1 cellular context compared by ENCODE assay signal in the genomic region with DNA sequence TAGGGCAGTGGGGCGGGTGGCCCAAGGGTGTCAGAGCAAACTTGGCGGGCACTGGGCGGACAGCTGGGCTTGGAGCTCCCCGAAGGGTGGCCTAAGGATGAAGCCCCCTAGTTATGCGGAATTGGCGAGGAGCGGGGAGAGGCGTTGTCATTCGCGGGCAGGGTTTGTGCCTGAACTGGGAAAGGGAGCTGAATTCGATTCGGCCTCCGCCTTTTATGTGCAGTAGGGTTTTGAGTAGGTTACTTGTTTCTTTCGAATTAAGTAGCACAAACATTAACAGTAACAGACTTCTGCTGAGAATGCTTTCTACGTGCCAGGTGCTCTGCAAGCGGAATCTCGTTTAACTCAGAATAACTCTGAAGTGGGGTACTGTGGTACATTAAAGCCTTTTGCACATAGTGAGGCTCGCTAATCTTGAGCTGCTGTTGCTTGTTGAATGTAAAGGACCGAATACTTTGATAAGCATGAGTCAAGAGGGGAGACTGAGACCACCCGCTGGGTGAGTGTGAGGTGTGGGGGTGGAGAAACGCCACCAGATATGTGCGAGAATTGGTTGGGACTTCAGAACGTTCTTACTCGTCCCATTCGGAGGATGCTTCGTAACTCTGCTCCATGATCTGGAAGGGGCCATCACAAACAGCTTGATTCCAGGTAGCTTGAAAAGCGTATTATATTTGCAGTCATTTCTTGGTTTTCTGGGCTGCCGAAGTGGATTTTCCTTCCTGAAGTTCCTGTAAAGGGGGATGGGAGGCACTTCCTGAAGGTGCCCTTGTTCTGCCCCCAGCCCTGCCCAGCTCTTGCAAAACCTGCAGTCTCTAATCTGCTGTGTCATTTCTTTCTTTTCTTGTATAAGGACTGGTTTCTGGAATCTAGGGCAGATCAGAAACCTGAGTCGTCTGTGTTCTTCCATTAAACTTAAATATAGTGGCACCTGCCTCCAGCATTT.
TF ChIP-seq lines count a peak whose summit lies in the region.

No MANE protein-coding gene starts in this region.

TF ChIP-seq in HepG2, 621 proteins besides CTCF, POLR2A, EP300 and RAD21 (continued from another document and continues in another):
- TF ChIP-seq, protein P1, sequence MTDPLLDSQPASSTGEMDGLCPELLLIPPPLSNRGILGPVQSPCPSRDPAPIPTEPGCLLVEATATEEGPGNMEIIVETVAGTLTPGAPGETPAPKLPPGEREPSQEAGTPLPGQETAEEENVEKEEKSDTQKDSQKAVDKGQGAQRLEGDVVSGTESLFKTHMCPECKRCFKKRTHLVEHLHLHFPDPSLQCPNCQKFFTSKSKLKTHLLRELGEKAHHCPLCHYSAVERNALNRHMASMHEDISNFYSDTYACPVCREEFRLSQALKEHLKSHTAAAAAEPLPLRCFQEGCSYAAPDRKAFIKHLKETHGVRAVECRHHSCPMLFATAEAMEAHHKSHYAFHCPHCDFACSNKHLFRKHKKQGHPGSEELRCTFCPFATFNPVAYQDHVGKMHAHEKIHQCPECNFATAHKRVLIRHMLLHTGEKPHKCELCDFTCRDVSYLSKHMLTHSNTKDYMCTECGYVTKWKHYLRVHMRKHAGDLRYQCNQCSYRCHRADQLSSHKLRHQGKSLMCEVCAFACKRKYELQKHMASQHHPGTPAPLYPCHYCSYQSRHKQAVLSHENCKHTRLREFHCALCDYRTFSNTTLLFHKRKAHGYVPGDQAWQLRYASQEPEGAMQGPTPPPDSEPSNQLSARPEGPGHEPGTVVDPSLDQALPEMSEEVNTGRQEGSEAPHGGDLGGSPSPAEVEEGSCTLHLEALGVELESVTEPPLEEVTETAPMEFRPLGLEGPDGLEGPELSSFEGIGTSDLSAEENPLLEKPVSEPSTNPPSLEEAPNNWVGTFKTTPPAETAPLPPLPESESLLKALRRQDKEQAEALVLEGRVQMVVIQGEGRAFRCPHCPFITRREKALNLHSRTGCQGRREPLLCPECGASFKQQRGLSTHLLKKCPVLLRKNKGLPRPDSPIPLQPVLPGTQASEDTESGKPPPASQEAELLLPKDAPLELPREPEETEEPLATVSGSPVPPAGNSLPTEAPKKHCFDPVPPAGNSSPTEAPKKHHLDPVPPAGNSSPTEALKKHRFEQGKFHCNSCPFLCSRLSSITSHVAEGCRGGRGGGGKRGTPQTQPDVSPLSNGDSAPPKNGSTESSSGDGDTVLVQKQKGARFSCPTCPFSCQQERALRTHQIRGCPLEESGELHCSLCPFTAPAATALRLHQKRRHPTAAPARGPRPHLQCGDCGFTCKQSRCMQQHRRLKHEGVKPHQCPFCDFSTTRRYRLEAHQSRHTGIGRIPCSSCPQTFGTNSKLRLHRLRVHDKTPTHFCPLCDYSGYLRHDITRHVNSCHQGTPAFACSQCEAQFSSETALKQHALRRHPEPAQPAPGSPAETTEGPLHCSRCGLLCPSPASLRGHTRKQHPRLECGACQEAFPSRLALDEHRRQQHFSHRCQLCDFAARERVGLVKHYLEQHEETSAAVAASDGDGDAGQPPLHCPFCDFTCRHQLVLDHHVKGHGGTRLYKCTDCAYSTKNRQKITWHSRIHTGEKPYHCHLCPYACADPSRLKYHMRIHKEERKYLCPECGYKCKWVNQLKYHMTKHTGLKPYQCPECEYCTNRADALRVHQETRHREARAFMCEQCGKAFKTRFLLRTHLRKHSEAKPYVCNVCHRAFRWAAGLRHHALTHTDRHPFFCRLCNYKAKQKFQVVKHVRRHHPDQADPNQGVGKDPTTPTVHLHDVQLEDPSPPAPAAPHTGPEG (CRISPR knock-in tag; IDR thresholded peaks at IDR 0.05): no peak
- TF ChIP-seq LRRFIP1 (CRISPR knock-in tag; conservative IDR thresholded peaks at IDR 0.05) (no peak), CERS6 (CRISPR knock-in tag; IDR thresholded peaks at IDR 0.05) (no peak), ZNF652 (CRISPR knock-in tag; IDR thresholded peaks at IDR 0.05; ENCODE audit: borderline replicate concordance, low read depth) (no peak), ATF5 (CRISPR knock-in tag; IDR thresholded peaks at IDR 0.05; ENCODE audit: low read depth) (0 out of 2 replicates have a peak, but pooled peaks have one; percentile 62), FLYWCH1 (CRISPR knock-in tag; IDR thresholded peaks at IDR 0.05) (no peak), NPAS2 (CRISPR knock-in tag; IDR thresholded peaks at IDR 0.05; ENCODE audit: borderline replicate concordance) (no peak), ZNF841 (CRISPR knock-in tag; IDR thresholded peaks at IDR 0.05; ENCODE audit: borderline replicate concordance) (no peak), PRPF4 (IDR thresholded peaks at IDR 0.05; ENCODE audit: low read depth, low read length, poor library complexity, severe bottlenecking) (peak; percentile 69), YEATS2 (CRISPR knock-in tag; IDR thresholded peaks at IDR 0.05; ENCODE audit: borderline replicate concordance) (peak; percentile 32; the same call in 1 of the 2 replicates), MYPOP (CRISPR knock-in tag; IDR thresholded peaks at IDR 0.05) (no peak), NFATC3 (CRISPR knock-in tag; IDR thresholded peaks at IDR 0.05) (0 out of 2 replicates have a peak, but pooled peaks have one; percentile 85), ZNF546 (CRISPR knock-in tag; conservative IDR thresholded peaks at IDR 0.05) (no peak), NR2F2 (IDR thresholded peaks at IDR 0.05; ENCODE audit: borderline replicate concordance, low read depth) (peak; percentile 15; the same call in 1 of the 2 replicates), ZNF143 (CRISPR knock-in tag; IDR thresholded peaks at IDR 0.05) (no peak), RARG (CRISPR knock-in tag; IDR thresholded peaks at IDR 0.05; ENCODE audit: low read depth) (no peak), ZNF44 (CRISPR knock-in tag; IDR thresholded peaks at IDR 0.05) (no peak; the same call in 1 of the 2 replicates), SP5 (CRISPR knock-in tag; IDR thresholded peaks at IDR 0.05; ENCODE audit: borderline replicate concordance, low read depth) (no peak), ZNF430 (CRISPR knock-in tag; IDR thresholded peaks at IDR 0.05) (no peak), ZBTB46 (CRISPR knock-in tag; IDR thresholded peaks at IDR 0.05; ENCODE audit: borderline replicate concordance) (no peak)
- TF ChIP-seq, protein P2, sequence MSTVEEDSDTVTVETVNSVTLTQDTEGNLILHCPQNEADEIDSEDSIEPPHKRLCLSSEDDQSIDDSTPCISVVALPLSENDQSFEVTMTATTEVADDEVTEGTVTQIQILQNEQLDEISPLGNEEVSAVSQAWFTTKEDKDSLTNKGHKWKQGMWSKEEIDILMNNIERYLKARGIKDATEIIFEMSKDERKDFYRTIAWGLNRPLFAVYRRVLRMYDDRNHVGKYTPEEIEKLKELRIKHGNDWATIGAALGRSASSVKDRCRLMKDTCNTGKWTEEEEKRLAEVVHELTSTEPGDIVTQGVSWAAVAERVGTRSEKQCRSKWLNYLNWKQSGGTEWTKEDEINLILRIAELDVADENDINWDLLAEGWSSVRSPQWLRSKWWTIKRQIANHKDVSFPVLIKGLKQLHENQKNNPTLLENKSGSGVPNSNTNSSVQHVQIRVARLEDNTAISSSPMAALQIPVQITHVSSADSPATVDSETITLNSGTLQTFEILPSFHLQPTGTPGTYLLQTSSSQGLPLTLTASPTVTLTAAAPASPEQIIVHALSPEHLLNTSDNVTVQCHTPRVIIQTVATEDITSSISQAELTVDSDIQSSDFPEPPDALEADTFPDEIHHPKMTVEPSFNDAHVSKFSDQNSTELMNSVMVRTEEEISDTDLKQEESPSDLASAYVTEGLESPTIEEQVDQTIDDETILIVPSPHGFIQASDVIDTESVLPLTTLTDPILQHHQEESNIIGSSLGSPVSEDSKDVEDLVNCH (CRISPR knock-in tag; IDR thresholded peaks at IDR 0.05): 0 out of 2 replicates have a peak, but pooled peaks have one; percentile 90
- TF ChIP-seq, protein P3, sequence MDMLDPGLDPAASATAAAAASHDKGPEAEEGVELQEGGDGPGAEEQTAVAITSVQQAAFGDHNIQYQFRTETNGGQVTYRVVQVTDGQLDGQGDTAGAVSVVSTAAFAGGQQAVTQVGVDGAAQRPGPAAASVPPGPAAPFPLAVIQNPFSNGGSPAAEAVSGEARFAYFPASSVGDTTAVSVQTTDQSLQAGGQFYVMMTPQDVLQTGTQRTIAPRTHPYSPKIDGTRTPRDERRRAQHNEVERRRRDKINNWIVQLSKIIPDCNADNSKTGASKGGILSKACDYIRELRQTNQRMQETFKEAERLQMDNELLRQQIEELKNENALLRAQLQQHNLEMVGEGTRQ (IDR thresholded peaks at IDR 0.05; ENCODE audit: low read depth, low read length): no peak
- TF ChIP-seq, protein P3 (CRISPR knock-in tag; IDR thresholded peaks at IDR 0.05; ENCODE audit: borderline replicate concordance): no peak
- TF ChIP-seq, protein P4, sequence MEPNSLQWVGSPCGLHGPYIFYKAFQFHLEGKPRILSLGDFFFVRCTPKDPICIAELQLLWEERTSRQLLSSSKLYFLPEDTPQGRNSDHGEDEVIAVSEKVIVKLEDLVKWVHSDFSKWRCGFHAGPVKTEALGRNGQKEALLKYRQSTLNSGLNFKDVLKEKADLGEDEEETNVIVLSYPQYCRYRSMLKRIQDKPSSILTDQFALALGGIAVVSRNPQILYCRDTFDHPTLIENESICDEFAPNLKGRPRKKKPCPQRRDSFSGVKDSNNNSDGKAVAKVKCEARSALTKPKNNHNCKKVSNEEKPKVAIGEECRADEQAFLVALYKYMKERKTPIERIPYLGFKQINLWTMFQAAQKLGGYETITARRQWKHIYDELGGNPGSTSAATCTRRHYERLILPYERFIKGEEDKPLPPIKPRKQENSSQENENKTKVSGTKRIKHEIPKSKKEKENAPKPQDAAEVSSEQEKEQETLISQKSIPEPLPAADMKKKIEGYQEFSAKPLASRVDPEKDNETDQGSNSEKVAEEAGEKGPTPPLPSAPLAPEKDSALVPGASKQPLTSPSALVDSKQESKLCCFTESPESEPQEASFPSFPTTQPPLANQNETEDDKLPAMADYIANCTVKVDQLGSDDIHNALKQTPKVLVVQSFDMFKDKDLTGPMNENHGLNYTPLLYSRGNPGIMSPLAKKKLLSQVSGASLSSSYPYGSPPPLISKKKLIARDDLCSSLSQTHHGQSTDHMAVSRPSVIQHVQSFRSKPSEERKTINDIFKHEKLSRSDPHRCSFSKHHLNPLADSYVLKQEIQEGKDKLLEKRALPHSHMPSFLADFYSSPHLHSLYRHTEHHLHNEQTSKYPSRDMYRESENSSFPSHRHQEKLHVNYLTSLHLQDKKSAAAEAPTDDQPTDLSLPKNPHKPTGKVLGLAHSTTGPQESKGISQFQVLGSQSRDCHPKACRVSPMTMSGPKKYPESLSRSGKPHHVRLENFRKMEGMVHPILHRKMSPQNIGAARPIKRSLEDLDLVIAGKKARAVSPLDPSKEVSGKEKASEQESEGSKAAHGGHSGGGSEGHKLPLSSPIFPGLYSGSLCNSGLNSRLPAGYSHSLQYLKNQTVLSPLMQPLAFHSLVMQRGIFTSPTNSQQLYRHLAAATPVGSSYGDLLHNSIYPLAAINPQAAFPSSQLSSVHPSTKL (CRISPR knock-in tag; IDR thresholded peaks at IDR 0.05): peak; percentile 45; the same call in 1 of the 2 replicates
